Comparison of ENCODE assay signal across 1 cellular context in the genomic region with DNA sequence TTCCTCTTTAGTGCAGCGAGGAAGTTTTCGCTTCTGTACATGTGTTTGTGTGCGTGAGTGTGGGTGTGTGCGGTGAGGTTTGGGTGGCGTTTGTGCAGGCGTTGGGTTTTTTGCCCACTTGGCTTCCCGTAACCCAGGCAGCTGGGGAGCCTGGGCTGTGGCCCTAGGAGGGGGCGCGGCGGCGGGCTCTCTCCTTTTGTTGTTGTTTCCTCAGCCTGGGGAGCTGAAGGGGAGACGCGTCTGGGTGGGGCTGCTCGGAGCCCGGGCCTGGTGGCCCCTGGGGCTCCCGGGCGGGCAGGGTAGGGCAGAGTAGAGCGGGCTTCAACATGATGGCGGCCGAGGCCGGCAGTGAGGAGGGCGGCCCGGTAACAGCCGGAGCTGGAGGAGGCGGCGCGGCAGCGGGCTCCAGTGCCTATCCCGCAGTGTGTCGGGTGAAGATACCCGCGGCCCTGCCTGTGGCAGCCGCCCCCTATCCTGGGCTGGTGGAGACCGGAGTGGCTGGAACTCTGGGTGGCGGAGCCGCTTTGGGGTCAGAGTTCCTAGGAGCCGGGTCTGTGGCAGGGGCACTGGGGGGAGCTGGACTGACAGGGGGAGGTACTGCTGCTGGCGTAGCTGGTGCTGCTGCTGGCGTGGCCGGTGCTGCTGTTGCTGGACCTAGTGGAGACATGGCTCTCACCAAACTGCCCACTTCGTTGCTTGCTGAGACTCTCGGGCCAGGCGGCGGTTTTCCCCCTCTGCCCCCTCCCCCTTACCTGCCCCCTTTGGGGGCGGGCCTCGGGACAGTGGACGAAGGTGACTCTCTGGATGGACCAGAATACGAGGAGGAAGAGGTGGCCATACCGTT.
TF ChIP-seq lines count a peak whose summit lies in the region.

No MANE protein-coding gene starts in this region.

TF ChIP-seq in HepG2, 621 proteins besides CTCF, POLR2A, EP300 and RAD21 (continued from another document and continues in another):
- TF ChIP-seq, protein P1, sequence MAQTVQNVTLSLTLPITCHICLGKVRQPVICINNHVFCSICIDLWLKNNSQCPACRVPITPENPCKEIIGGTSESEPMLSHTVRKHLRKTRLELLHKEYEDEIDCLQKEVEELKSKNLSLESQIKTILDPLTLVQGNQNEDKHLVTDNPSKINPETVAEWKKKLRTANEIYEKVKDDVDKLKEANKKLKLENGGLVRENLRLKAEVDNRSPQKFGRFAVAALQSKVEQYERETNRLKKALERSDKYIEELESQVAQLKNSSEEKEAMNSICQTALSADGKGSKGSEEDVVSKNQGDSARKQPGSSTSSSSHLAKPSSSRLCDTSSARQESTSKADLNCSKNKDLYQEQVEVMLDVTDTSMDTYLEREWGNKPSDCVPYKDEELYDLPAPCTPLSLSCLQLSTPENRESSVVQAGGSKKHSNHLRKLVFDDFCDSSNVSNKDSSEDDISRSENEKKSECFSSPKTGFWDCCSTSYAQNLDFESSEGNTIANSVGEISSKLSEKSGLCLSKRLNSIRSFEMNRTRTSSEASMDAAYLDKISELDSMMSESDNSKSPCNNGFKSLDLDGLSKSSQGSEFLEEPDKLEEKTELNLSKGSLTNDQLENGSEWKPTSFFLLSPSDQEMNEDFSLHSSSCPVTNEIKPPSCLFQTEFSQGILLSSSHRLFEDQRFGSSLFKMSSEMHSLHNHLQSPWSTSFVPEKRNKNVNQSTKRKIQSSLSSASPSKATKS (CRISPR knock-in tag; IDR thresholded peaks at IDR 0.05) = no peak
- TF ChIP-seq, protein P2, sequence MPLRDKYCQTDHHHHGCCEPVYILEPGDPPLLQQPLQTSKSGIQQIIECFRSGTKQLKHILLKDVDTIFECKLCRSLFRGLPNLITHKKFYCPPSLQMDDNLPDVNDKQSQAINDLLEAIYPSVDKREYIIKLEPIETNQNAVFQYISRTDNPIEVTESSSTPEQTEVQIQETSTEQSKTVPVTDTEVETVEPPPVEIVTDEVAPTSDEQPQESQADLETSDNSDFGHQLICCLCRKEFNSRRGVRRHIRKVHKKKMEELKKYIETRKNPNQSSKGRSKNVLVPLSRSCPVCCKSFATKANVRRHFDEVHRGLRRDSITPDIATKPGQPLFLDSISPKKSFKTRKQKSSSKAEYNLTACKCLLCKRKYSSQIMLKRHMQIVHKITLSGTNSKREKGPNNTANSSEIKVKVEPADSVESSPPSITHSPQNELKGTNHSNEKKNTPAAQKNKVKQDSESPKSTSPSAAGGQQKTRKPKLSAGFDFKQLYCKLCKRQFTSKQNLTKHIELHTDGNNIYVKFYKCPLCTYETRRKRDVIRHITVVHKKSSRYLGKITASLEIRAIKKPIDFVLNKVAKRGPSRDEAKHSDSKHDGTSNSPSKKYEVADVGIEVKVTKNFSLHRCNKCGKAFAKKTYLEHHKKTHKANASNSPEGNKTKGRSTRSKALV (CRISPR knock-in tag; IDR thresholded peaks at IDR 0.05) = peak; percentile 32; the same call in 1 of the 2 replicates
- TF ChIP-seq, protein P3, sequence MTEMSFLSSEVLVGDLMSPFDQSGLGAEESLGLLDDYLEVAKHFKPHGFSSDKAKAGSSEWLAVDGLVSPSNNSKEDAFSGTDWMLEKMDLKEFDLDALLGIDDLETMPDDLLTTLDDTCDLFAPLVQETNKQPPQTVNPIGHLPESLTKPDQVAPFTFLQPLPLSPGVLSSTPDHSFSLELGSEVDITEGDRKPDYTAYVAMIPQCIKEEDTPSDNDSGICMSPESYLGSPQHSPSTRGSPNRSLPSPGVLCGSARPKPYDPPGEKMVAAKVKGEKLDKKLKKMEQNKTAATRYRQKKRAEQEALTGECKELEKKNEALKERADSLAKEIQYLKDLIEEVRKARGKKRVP (CRISPR knock-in tag; IDR thresholded peaks at IDR 0.05) = no peak
- TF ChIP-seq PHF20 (CRISPR knock-in tag; IDR thresholded peaks at IDR 0.05) (no peak; the same call in 1 of the 2 replicates), ZNF205 (CRISPR knock-in tag; IDR thresholded peaks at IDR 0.05) (peak; percentile 100), TBL1XR1 (IDR thresholded peaks at IDR 0.05; ENCODE audit: borderline replicate concordance, low read length, partially characterized antibody) (no peak), ZNF788 (CRISPR knock-in tag; IDR thresholded peaks at IDR 0.05; ENCODE audit: borderline replicate concordance) (no peak), TGIF2 (CRISPR knock-in tag; IDR thresholded peaks at IDR 0.05) (peak; percentile 32; the same call in 1 of the 2 replicates), ZNF292 (CRISPR knock-in tag; IDR thresholded peaks at IDR 0.05; ENCODE audit: borderline replicate concordance, low read depth) (peak; percentile 37; the same call in 1 of the 2 replicates), TBX3 (IDR thresholded peaks at IDR 0.05; ENCODE audit: borderline replicate concordance) (no peak), SNAI1 (CRISPR knock-in tag; IDR thresholded peaks at IDR 0.05; ENCODE audit: borderline replicate concordance) (no peak), ZFP82 (CRISPR knock-in tag; IDR thresholded peaks at IDR 0.05; ENCODE audit: borderline replicate concordance) (no peak), ZNF567 (CRISPR knock-in tag; IDR thresholded peaks at IDR 0.05; ENCODE audit: borderline replicate concordance) (peak; percentile 49; the same call in 1 of the 2 replicates), ZNF75D (CRISPR knock-in tag; IDR thresholded peaks at IDR 0.05; ENCODE audit: borderline replicate concordance) (no peak), ZNF766 (CRISPR knock-in tag; IDR thresholded peaks at IDR 0.05; ENCODE audit: borderline replicate concordance) (no peak), ZSCAN20 (CRISPR knock-in tag; IDR thresholded peaks at IDR 0.05; ENCODE audit: borderline replicate concordance) (0 out of 2 replicates have a peak, but pooled peaks have one; percentile 23), XBP1 (CRISPR knock-in tag; IDR thresholded peaks at IDR 0.05) (no peak), ARNTL (CRISPR knock-in tag; IDR thresholded peaks at IDR 0.05) (no peak; the same call in 1 of the 2 replicates), ZIK1 (CRISPR knock-in tag; IDR thresholded peaks at IDR 0.05; ENCODE audit: borderline replicate concordance, low read depth) (no peak), ZNF30 (CRISPR knock-in tag; IDR thresholded peaks at IDR 0.05) (no peak), AKAP8 (CRISPR knock-in tag; IDR thresholded peaks at IDR 0.05) (0 out of 2 replicates have a peak, but pooled peaks have one; percentile 21), ZNF382 (CRISPR knock-in tag; IDR thresholded peaks at IDR 0.05; ENCODE audit: borderline replicate concordance) (no peak), ZNF781 (CRISPR knock-in tag; IDR thresholded peaks at IDR 0.05; ENCODE audit: borderline replicate concordance, not compliant biosample characterization) (no peak), TCF7 (IDR thresholded peaks at IDR 0.05; ENCODE audit: low read depth) (no peak), MYC (CRISPR knock-in tag; IDR thresholded peaks at IDR 0.05; ENCODE audit: borderline replicate concordance) (peak; percentile 5; the same call in 1 of the 2 replicates)
- TF ChIP-seq, protein P4, sequence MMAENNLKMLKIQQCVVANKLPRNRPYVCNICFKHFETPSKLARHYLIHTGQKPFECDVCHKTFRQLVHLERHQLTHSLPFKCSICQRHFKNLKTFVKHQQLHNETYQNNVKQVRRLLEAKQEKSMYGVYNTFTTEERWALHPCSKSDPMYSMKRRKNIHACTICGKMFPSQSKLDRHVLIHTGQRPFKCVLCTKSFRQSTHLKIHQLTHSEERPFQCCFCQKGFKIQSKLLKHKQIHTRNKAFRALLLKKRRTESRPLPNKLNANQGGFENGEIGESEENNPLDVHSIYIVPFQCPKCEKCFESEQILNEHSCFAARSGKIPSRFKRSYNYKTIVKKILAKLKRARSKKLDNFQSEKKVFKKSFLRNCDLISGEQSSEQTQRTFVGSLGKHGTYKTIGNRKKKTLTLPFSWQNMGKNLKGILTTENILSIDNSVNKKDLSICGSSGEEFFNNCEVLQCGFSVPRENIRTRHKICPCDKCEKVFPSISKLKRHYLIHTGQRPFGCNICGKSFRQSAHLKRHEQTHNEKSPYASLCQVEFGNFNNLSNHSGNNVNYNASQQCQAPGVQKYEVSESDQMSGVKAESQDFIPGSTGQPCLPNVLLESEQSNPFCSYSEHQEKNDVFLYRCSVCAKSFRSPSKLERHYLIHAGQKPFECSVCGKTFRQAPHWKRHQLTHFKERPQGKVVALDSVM (CRISPR knock-in tag; IDR thresholded peaks at IDR 0.05) = no peak
- TF ChIP-seq, protein P5, sequence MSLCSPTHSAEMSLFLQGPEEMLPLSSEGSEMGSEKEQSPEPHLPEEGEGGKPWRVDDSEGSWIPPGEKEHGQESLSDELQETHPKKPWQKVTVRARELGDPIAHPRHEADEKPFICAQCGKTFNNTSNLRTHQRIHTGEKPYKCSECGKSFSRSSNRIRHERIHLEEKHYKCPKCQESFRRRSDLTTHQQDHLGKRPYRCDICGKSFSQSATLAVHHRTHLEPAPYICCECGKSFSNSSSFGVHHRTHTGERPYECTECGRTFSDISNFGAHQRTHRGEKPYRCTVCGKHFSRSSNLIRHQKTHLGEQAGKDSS (CRISPR knock-in tag; IDR thresholded peaks at IDR 0.05; ENCODE audit: borderline replicate concordance, low read depth) = no peak; the same call in 1 of the 2 replicates
- TF ChIP-seq, protein P6, sequence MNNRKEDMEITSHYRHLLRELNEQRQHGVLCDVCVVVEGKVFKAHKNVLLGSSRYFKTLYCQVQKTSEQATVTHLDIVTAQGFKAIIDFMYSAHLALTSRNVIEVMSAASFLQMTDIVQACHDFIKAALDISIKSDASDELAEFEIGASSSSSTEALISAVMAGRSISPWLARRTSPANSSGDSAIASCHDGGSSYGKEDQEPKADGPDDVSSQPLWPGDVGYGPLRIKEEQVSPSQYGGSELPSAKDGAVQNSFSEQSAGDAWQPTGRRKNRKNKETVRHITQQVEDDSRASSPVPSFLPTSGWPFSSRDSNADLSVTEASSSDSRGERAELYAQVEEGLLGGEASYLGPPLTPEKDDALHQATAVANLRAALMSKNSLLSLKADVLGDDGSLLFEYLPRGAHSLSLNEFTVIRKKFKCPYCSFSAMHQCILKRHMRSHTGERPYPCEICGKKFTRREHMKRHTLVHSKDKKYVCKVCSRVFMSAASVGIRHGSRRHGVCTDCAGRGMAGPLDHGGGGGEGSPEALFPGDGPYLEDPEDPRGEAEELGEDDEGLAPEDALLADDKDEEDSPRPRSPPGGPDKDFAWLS (CRISPR knock-in tag; IDR thresholded peaks at IDR 0.05; ENCODE audit: borderline replicate concordance) = no peak
- TF ChIP-seq, protein P7, sequence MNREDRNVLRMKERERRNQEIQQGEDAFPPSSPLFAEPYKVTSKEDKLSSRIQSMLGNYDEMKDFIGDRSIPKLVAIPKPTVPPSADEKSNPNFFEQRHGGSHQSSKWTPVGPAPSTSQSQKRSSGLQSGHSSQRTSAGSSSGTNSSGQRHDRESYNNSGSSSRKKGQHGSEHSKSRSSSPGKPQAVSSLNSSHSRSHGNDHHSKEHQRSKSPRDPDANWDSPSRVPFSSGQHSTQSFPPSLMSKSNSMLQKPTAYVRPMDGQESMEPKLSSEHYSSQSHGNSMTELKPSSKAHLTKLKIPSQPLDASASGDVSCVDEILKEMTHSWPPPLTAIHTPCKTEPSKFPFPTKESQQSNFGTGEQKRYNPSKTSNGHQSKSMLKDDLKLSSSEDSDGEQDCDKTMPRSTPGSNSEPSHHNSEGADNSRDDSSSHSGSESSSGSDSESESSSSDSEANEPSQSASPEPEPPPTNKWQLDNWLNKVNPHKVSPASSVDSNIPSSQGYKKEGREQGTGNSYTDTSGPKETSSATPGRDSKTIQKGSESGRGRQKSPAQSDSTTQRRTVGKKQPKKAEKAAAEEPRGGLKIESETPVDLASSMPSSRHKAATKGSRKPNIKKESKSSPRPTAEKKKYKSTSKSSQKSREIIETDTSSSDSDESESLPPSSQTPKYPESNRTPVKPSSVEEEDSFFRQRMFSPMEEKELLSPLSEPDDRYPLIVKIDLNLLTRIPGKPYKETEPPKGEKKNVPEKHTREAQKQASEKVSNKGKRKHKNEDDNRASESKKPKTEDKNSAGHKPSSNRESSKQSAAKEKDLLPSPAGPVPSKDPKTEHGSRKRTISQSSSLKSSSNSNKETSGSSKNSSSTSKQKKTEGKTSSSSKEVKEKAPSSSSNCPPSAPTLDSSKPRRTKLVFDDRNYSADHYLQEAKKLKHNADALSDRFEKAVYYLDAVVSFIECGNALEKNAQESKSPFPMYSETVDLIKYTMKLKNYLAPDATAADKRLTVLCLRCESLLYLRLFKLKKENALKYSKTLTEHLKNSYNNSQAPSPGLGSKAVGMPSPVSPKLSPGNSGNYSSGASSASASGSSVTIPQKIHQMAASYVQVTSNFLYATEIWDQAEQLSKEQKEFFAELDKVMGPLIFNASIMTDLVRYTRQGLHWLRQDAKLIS (CRISPR knock-in tag; IDR thresholded peaks at IDR 0.05) = no peak
- TF ChIP-seq, protein P8, sequence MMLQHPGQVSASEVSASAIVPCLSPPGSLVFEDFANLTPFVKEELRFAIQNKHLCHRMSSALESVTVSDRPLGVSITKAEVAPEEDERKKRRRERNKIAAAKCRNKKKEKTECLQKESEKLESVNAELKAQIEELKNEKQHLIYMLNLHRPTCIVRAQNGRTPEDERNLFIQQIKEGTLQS (CRISPR knock-in tag; IDR thresholded peaks at IDR 0.05) = no peak
- TF ChIP-seq, protein P9, sequence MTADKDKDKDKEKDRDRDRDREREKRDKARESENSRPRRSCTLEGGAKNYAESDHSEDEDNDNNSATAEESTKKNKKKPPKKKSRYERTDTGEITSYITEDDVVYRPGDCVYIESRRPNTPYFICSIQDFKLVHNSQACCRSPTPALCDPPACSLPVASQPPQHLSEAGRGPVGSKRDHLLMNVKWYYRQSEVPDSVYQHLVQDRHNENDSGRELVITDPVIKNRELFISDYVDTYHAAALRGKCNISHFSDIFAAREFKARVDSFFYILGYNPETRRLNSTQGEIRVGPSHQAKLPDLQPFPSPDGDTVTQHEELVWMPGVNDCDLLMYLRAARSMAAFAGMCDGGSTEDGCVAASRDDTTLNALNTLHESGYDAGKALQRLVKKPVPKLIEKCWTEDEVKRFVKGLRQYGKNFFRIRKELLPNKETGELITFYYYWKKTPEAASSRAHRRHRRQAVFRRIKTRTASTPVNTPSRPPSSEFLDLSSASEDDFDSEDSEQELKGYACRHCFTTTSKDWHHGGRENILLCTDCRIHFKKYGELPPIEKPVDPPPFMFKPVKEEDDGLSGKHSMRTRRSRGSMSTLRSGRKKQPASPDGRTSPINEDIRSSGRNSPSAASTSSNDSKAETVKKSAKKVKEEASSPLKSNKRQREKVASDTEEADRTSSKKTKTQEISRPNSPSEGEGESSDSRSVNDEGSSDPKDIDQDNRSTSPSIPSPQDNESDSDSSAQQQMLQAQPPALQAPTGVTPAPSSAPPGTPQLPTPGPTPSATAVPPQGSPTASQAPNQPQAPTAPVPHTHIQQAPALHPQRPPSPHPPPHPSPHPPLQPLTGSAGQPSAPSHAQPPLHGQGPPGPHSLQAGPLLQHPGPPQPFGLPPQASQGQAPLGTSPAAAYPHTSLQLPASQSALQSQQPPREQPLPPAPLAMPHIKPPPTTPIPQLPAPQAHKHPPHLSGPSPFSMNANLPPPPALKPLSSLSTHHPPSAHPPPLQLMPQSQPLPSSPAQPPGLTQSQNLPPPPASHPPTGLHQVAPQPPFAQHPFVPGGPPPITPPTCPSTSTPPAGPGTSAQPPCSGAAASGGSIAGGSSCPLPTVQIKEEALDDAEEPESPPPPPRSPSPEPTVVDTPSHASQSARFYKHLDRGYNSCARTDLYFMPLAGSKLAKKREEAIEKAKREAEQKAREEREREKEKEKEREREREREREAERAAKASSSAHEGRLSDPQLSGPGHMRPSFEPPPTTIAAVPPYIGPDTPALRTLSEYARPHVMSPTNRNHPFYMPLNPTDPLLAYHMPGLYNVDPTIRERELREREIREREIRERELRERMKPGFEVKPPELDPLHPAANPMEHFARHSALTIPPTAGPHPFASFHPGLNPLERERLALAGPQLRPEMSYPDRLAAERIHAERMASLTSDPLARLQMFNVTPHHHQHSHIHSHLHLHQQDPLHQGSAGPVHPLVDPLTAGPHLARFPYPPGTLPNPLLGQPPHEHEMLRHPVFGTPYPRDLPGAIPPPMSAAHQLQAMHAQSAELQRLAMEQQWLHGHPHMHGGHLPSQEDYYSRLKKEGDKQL (CRISPR knock-in tag; IDR thresholded peaks at IDR 0.05; ENCODE audit: low read depth) = no peak
- TF ChIP-seq, protein P10, sequence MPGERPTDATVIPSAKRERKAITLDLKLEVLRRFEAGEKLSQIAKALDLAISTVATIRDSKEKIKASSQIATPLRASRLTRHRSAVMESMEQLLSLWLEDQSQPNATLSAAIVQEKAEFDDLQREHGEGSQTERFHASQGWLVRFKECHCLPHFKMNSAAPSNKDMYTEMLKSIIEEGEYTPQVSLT (CRISPR knock-in tag; IDR thresholded peaks at IDR 0.05; ENCODE audit: borderline replicate concordance, low read depth) = no peak
